8 cellular contexts compared by ENCODE assay signal in the genomic region with DNA sequence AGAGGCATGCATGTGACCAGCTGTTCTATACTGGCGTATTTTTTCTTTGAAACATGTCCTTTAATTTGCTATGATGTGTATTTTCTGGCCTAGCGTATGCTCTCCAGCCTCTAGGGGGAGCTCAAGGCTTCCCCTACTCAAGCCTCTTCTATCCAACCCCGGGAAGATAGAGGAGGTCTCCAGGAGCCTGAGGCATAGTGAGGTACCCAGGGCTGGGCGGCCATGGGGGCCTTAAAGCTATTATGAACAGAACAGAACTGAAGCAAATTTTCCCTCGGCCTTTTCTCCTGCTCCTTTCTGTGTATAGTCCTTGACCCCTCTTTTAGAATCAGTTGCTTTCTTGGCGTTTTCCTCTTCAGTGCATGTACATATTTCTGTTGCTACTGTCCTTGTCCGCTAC.
DNase-seq lines count a peak whose midpoint lies in the region; ATAC-seq and TF ChIP-seq lines count a peak whose summit lies in the region.

No MANE protein-coding gene starts in this region.

- H3K4ac ChIP-seq in IMR-90 (ENCODE audit: low read depth, low read length), result no peak overlapping the region

- no peak for TF ChIP-seq POLR2A in IMR-90 (IDR thresholded peaks at IDR 0.05; ENCODE audit: low read depth, low read length)

- H3K4me3 ChIP-seq in IMR-90 (ENCODE audit: insufficient read depth, low read depth, low read length), result no peak overlapping the region

- peak; percentile 28 for DNase-seq in activated CD4-positive, alpha-beta T cell treated with anti-CD3 and anti-CD28 coated beads, Interleukin-2, amount 10 ng/mL, durations not matched to agents 7 days and 5 days
- no peak for DNase-seq in activated CD4-positive, alpha-beta T cell treated with anti-CD3 and anti-CD28 coated beads, Interleukin-2, amount 50 U/mL, for 4 hours
- peak; percentile 23 for DNase-seq in IMR-90
- peak; percentile 72 for DNase-seq in RWPE1 (ENCODE audit: low spot score)
- peak; percentile 62 for DNase-seq in endothelial cell (ENCODE audit: low spot score)
- DNase-seq in mesothelial cell of epicardium (ENCODE audit: low spot score in 2 of 2, unreplicated experiment in 2 of 2), result peak in 1 of 2 experiments; percentile 48
- DNase-seq in stimulated activated naive CD4-positive, alpha-beta T cell (lab: John Stamatoyannopoulos, UW), result no peak

- no peak overlapping the region for H4K5ac ChIP-seq in IMR-90 (ENCODE audit: low read depth, low read length)

- no peak overlapping the region for H3K4me3 Mint-ChIP-seq in activated CD4-positive, alpha-beta T cell treated with anti-CD3 and anti-CD28 coated beads, Interleukin-2, amount 10 ng/mL, durations not matched to agents 7 days and 5 days
- H3K4me3 Mint-ChIP-seq in endothelial cell (ENCODE audit: unreplicated experiment) (no peak overlapping the region), mesothelial cell of epicardium (no peak overlapping the region)

- H4K8ac ChIP-seq in IMR-90 (ENCODE audit: low read depth in 2 of 2, low read length in 2 of 2), result no peak overlapping the region

- H2AK9ac ChIP-seq in IMR-90 (replicated peaks; ENCODE audit: low read depth, low read length, poor library complexity), result no peak overlapping the region

- H3K4me2 ChIP-seq in IMR-90 (ENCODE audit: low read depth, low read length), result no peak overlapping the region

- no peak overlapping the region for H2BK15ac ChIP-seq in IMR-90 (ENCODE audit: low read depth, low read length)

- no peak overlapping the region for H2AK5ac ChIP-seq in IMR-90 (ENCODE audit: low read depth, low read length)

- no peak overlapping the region for H3K14ac ChIP-seq in IMR-90 (replicated peaks; ENCODE audit: low read depth, low read length)

- no peak overlapping the region for H2BK5ac ChIP-seq in IMR-90 (ENCODE audit: low read depth, low read length, poor library complexity, severe bottlenecking)

- no peaks in the 10 kb centered on the region for H3K4me1 ChIP-seq in IMR-90 (ENCODE audit: control insufficient read depth, insufficient read depth, low read length)

- peak; percentile 34; the same call in 1 of the 2 replicates for TF ChIP-seq RAD21 in IMR-90 (IDR thresholded peaks at IDR 0.05; ENCODE audit: low read length)

- CTCF ChIA-PET in activated CD4-positive, alpha-beta T cell treated with anti-CD3 and anti-CD28 coated beads, Interleukin-2, amount 10 ng/mL, durations not matched to agents 7 days and 5 days (lab: Charles Lee), result interaction anchor here (1.5 kb wide), 1 partner anchor 14 kb away, joined by 3 read pairs; no protein-coding TSS in a partner anchor
- CTCF ChIA-PET in IMR-90 (lab: Yijun Ruan, JAX), result interaction anchor here (0.6 to 1.9 kb wide), 5 partner anchors 8 to 760 kb away, joined by 3 to 5 read pairs (median 3); no protein-coding TSS in a partner anchor
- CTCF ChIA-PET in RWPE1 (lab: Yijun Ruan, JAX), result interaction anchor here (0.5 to 1.9 kb wide), 31 partner anchors 9 to 1071 kb away, joined by 3 to 17 read pairs (median 4); no protein-coding TSS in a partner anchor

- no peaks in the 10 kb centered on the region for H3K9me3 Mint-ChIP-seq in activated CD4-positive, alpha-beta T cell treated with anti-CD3 and anti-CD28 coated beads, Interleukin-2, amount 10 ng/mL, durations not matched to agents 7 days and 5 days
- H3K9me3 Mint-ChIP-seq in endothelial cell (ENCODE audit: unreplicated experiment), result no peaks in the 10 kb centered on the region
- no peaks in the 10 kb centered on the region for H3K9me3 Mint-ChIP-seq in mesothelial cell of epicardium

- no TSS peak for BruUV-seq in IMR-90 (replicated peaks; lab: Mats Ljungman, UMichigan)

- H3K27ac ChIP-seq in IMR-90 (ENCODE audit: insufficient read depth, low read length) (no peak overlapping the region), RWPE1 (no peak overlapping the region)

- no CpG with 5 or more reads among the region's 7 CpGs for WGBS in IMR-90 (ENCODE audit: extremely low coverage in 2 of 2, insufficient read length in 1 of 2), 2 experiments

- intact Hi-C loops in IMR-90 (cut with micrococcal nuclease), result loop anchor here (2.0 kb wide), 1 partner anchor 531 kb away; no protein-coding TSS in a partner anchor

- POLR2A ChIA-PET in activated CD4-positive, alpha-beta T cell treated with anti-CD3 and anti-CD28 coated beads, Interleukin-2, amount 10 ng/mL, durations not matched to agents 7 days and 5 days (lab: Charles Lee), result no interaction called here
- POLR2A ChIA-PET in IMR-90 (lab: Charles Lee; ENCODE audit: unreplicated experiment) (no interaction called here), RWPE1 (lab: Yijun Ruan, JAX; ENCODE audit: low non-redundant PET) (no interaction called here)

- no peak overlapping the region for H2BK120ac ChIP-seq in IMR-90 (ENCODE audit: low read depth, low read length)

- no peak overlapping the region for H3K27ac Mint-ChIP-seq in activated CD4-positive, alpha-beta T cell treated with anti-CD3 and anti-CD28 coated beads, Interleukin-2, amount 10 ng/mL, durations not matched to agents 7 days and 5 days
- H3K27ac Mint-ChIP-seq in endothelial cell (ENCODE audit: unreplicated experiment), result no peak overlapping the region
- H3K27ac Mint-ChIP-seq in mesothelial cell of epicardium, result no peak overlapping the region

- H3K27me3 ChIP-seq in IMR-90 (ENCODE audit: control insufficient read depth, insufficient read depth, low read length), result no peaks in the 10 kb centered on the region

- H3K18ac ChIP-seq in IMR-90 (ENCODE audit: low read depth, low read length), result no peak overlapping the region

- no peak overlapping the region for H3K9ac ChIP-seq in IMR-90 (ENCODE audit: low read depth, low read length)

- no peaks in the 10 kb centered on the region for H3K79me1 ChIP-seq in IMR-90 (ENCODE audit: low read depth in 1 of 2, low read length in 2 of 2)

- H3K4me1 Mint-ChIP-seq in activated CD4-positive, alpha-beta T cell treated with anti-CD3 and anti-CD28 coated beads, Interleukin-2, amount 10 ng/mL, durations not matched to agents 7 days and 5 days, result no peaks in the 10 kb centered on the region
- H3K4me1 Mint-ChIP-seq in endothelial cell (ENCODE audit: unreplicated experiment) (no peaks in the 10 kb centered on the region), mesothelial cell of epicardium (no peaks in the 10 kb centered on the region)

- no peaks in the 10 kb centered on the region for H4K20me1 ChIP-seq in IMR-90 (ENCODE audit: insufficient read depth, low read length)

- TF ChIP-seq CTCF in IMR-90 (conservative IDR thresholded peaks at IDR 0.05; ENCODE audit: low read depth, low read length) (peak; percentile 49), RWPE1 (conservative IDR thresholded peaks at IDR 0.05; ENCODE audit: low read depth) (peak; percentile 95), endothelial cell (IDR thresholded peaks at IDR 0.05; ENCODE audit: unreplicated experiment) (peak; percentile 74), mesothelial cell of epicardium (IDR thresholded peaks at IDR 0.05; ENCODE audit: unreplicated experiment) (peak; percentile 49)

- ATAC-seq in IMR-90 (ENCODE audit: low read depth), result peak; percentile 82
- no peak for ATAC-seq in HG03378 (IDR thresholded peaks at IDR 0.05; ENCODE audit: unreplicated experiment)

- H3K23ac ChIP-seq in IMR-90 (ENCODE audit: low read depth, low read length), result no peak overlapping the region

- H2BK20ac ChIP-seq in IMR-90 (ENCODE audit: low read depth, low read length), result no peak overlapping the region

- H3K27me3 Mint-ChIP-seq in activated CD4-positive, alpha-beta T cell treated with anti-CD3 and anti-CD28 coated beads, Interleukin-2, amount 10 ng/mL, durations not matched to agents 7 days and 5 days, result no peaks in the 10 kb centered on the region
- H3K27me3 Mint-ChIP-seq in endothelial cell (ENCODE audit: unreplicated experiment) (no peaks in the 10 kb centered on the region), mesothelial cell of epicardium (ENCODE audit: low read depth) (peaks cover 3% of the 10 kb centered on the region)

- no peaks in the 10 kb centered on the region for H3K9me3 ChIP-seq in IMR-90 (ENCODE audit: control insufficient read depth, insufficient read depth, low read length)

- no peak overlapping the region for H3K56ac ChIP-seq in IMR-90 (ENCODE audit: extremely low read depth, insufficient read depth, low read length)

- dilution Hi-C loops in IMR-90 (cut with HindIII; ENCODE audit: low sequenced_read_pairs, unreplicated experiment), result no loop called here

- H3K9me1 ChIP-seq in IMR-90 (ENCODE audit: insufficient read depth, low read length), result no peaks in the 10 kb centered on the region

- no peak overlapping the region for H4K91ac ChIP-seq in IMR-90 (ENCODE audit: insufficient read depth, low read depth, low read length)

- in situ Hi-C loops in IMR-90 (cut with MboI; ENCODE audit: low sequenced_read_pairs), result no loop called here

- H3K36me3 Mint-ChIP-seq in activated CD4-positive, alpha-beta T cell treated with anti-CD3 and anti-CD28 coated beads, Interleukin-2, amount 10 ng/mL, durations not matched to agents 7 days and 5 days (ENCODE audit: low read depth), result no peaks in the 10 kb centered on the region
- no peaks in the 10 kb centered on the region for H3K36me3 Mint-ChIP-seq in endothelial cell (ENCODE audit: low read depth, unreplicated experiment)
- H3K36me3 Mint-ChIP-seq in mesothelial cell of epicardium, result no peaks in the 10 kb centered on the region

- H3K36me3 ChIP-seq in IMR-90 (ENCODE audit: control insufficient read depth, insufficient read depth, low read length), result no peaks in the 10 kb centered on the region

- no peak overlapping the region for H2AFZ ChIP-seq in IMR-90 (replicated peaks; ENCODE audit: low read length, poor library complexity)

TF ChIP-seq in IMR-90, 13 proteins besides CTCF, POLR2A, EP300 and RAD21:
- TF ChIP-seq CEBPB (IDR thresholded peaks at IDR 0.05; ENCODE audit: low read depth, low read length) (no peak), MAFK (IDR thresholded peaks at IDR 0.05; ENCODE audit: low read depth, low read length) (no peak), MXI1 (IDR thresholded peaks at IDR 0.05; ENCODE audit: borderline replicate concordance, low read depth, low read length) (no peak), BHLHE40 (IDR thresholded peaks at IDR 0.05; ENCODE audit: low read depth, low read length) (no peak), RCOR1 (IDR thresholded peaks at IDR 0.05; ENCODE audit: insufficient replicate concordance, low read length) (no peak), SMC3 (IDR thresholded peaks at IDR 0.05; ENCODE audit: low read depth, low read length) (no peak), FOS (IDR thresholded peaks at IDR 0.05; ENCODE audit: low read depth, low read length) (no peak), MAZ (IDR thresholded peaks at IDR 0.05; ENCODE audit: borderline replicate concordance, low read depth, low read length) (no peak), NFE2L2 (IDR thresholded peaks at IDR 0.05; ENCODE audit: low read depth, low read length) (no peak), RFX5 (IDR thresholded peaks at IDR 0.05; ENCODE audit: low read depth, low read length) (no peak)

Comparison
In these comparisons a context has a peak if more than half of its experiments do, and no peak if none do; other contexts are left out.
1. DNase-seq: peak in activated CD4-positive, alpha-beta T cell treated with anti-CD3 and anti-CD28 coated beads, Interleukin-2, amount 10 ng/mL, durations not matched to agents 7 days and 5 days (single experiment), IMR-90 (single experiment), RWPE1 (single experiment) and endothelial cell (single experiment); none in activated CD4-positive, alpha-beta T cell treated with anti-CD3 and anti-CD28 coated beads, Interleukin-2, amount 50 U/mL, for 4 hours (0 of 2) and stimulated activated naive CD4-positive, alpha-beta T cell (0 of 6).
2. Peak in every context shown above with its lines, with median percentiles within 50 percentile points of each other: CTCF ChIP-seq.